Comparison of ENCODE assay signal across 8 cellular contexts in the genomic region with DNA sequence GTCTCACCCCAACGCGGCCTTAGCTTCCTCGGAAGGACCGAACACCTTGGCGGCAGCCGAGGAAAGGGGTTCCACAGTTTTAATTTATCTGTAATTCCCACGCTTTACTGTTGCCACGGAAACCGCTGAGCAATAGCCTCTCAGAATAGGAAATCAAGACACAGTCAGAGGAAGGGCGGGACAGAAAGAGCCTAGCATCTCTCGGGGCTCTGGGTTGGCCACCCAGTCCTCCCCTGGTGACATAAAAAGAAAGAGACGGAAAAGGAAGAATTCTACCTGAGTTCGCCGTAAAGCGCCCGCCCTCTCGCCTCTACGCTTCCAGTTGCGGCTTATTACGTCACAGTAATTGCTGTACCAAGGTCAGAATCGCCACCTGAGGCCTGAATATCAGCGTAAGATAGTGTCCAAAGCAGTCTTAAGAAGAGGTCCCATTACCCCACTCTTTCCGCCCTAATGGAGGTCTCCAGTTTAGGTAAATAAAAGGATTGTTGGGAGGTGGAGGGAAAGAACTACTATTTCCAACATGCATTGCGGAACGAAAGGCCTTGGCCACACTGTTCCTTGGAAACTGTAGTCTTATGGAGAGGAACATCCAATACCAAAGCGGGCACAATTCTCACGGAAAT. TPM values are rescaled to one million over a fixed set of nuclear protein-coding genes. Genes with fewer than 3 reads are reported as not detected.
DNase-seq lines count a peak whose midpoint lies in the region; ATAC-seq and TF ChIP-seq lines count a peak whose summit lies in the region.

No MANE protein-coding gene starts in this region.

- H3K9me3 ChIP-seq in testis = no peaks in the 10 kb centered on the region

- TF ChIP-seq POLR2A in testis (IDR thresholded peaks at IDR 0.05) = peak; percentile 76

- peak overlapping the region; percentile 85 to 89 for H3K4me3 ChIP-seq in testis

- intact Hi-C loops in testis (cut with DNase I; ENCODE audit: low total_unique reads) = no loop called here

- WGBS in testis, 2 donors = 0% methylated on average over 27 of the region's 27 CpGs

- peak overlapping the region; percentile 99 to 100 for H3K27ac ChIP-seq in testis

- H3K36me3 ChIP-seq in testis (ENCODE audit: low read depth, missing control alignments) = no peaks in the 10 kb centered on the region

- DNase-seq in GM03348 (ENCODE audit: low spot score) (peak; percentile 94), NCI-H1048 (lab: John Stamatoyannopoulos, UW) (peak; percentile 88), SK-N-DZ (ENCODE audit: low spot score) (peak; percentile 96), glomerular visceral epithelial cell (ENCODE audit: extremely low spot score) (peak; percentile 95), omental fat pad (ENCODE audit: low spot score) (peak; percentile 61), testis (peak; percentile 97)
- peak; percentile 88 for DNase-seq in activated naive CD4-positive, alpha-beta T cell treated with anti-CD3 and anti-CD28 coated beads, Interleukin-2, amount 50 U/mL, for 16 hours

- peak; percentile 64 for ATAC-seq in HG02588 (IDR thresholded peaks at IDR 0.05; ENCODE audit: unreplicated experiment)
- peak; percentile 88 for ATAC-seq in omental fat pad (ENCODE audit: low FRiP score)

- TF ChIP-seq CTCF in omental fat pad (IDR thresholded peaks at IDR 0.05) = no peak
- no peak for TF ChIP-seq CTCF in testis (IDR thresholded peaks at IDR 0.05)

- no peaks in the 10 kb centered on the region for H3K27me3 ChIP-seq in testis

- H3K4me1 ChIP-seq in testis = peaks cover 28% of the 10 kb centered on the region

RNA-seq across cellular contexts. Expression of gene NBR1, which starts 0.8 kb away (rescaled TPM):
- 44.4 and 51.1 TPM in 2 replicates for polyA plus RNA-seq in SK-N-DZ (2014; cell fraction: cytosol; rRNA removed)
- polyA plus RNA-seq in SK-N-DZ (2014; cell fraction: nucleus; rRNA removed) = 24.5 and 27.4 TPM in 2 replicates
- 10 to 100 TPM; 41.8 to 97.3 (median 75.3) TPM for total RNA-seq in omental fat pad
- 100 to 1,000 TPM; 146 to 244 TPM for total RNA-seq in testis
- 302 TPM for polyA plus RNA-seq in testis (ENCODE audit: insufficient read depth, low read depth, low replicate concordance)

RNA-seq across cellular contexts. Expression of gene TMEM106A, which starts 41.4 kb away (rescaled TPM):
- 0.10 TPM in 1 of 2 replicates, not detected in the other for polyA plus RNA-seq in SK-N-DZ (2014; cell fraction: cytosol; rRNA removed)
- polyA plus RNA-seq in SK-N-DZ (2014; cell fraction: nucleus; rRNA removed) = 0.15 and 1.6 TPM in 2 replicates
- 10 to 100 TPM in 3 of 4 donors, 1 to 10 TPM in 1; 8.9 to 15.1 (median 14.5) TPM for total RNA-seq in omental fat pad
- 1 to 10 TPM; 8.4 to 8.7 TPM for total RNA-seq in testis
- 11.8 TPM for polyA plus RNA-seq in testis (ENCODE audit: insufficient read depth, low read depth, low replicate concordance)

RNA-seq across cellular contexts. Expression of gene BRCA1, which starts 45.1 kb away (rescaled TPM):
- 45.5 and 61.6 TPM in 2 replicates for polyA plus RNA-seq in SK-N-DZ (2014; cell fraction: cytosol; rRNA removed)
- polyA plus RNA-seq in SK-N-DZ (2014; cell fraction: nucleus; rRNA removed) = 27.9 and 37.2 TPM in 2 replicates
- total RNA-seq in omental fat pad (1 to 10 TPM; 2.4 to 8.8 (median 3.0) TPM), testis (10 to 100 TPM; 28.6 to 47.7 TPM)
- 20.9 TPM for polyA plus RNA-seq in testis (ENCODE audit: insufficient read depth, low read depth, low replicate concordance)

RNA-seq across cellular contexts. Expression of gene CCDC200, which starts 58.2 kb away (rescaled TPM):
- polyA plus RNA-seq in SK-N-DZ (2014; cell fraction: cytosol; rRNA removed) = not detected in 2 replicates
- not detected in 2 replicates for polyA plus RNA-seq in SK-N-DZ (2014; cell fraction: nucleus; rRNA removed)
- total RNA-seq in omental fat pad (not detected), testis (100 to 1,000 TPM in 1 of 2 donors, 10 to 100 TPM in 1; 22.6 to 147 TPM)
- polyA plus RNA-seq in testis (ENCODE audit: insufficient read depth, low read depth, low replicate concordance) = 91.1 TPM

Comparison
In these comparisons a context has a peak if more than half of its experiments do, and no peak if none do; other contexts are left out.
1. Peak in every context shown above with its lines: DNase-seq, ATAC-seq, H3K4me3 ChIP-seq and H3K27ac ChIP-seq.